In the genomic region with DNA sequence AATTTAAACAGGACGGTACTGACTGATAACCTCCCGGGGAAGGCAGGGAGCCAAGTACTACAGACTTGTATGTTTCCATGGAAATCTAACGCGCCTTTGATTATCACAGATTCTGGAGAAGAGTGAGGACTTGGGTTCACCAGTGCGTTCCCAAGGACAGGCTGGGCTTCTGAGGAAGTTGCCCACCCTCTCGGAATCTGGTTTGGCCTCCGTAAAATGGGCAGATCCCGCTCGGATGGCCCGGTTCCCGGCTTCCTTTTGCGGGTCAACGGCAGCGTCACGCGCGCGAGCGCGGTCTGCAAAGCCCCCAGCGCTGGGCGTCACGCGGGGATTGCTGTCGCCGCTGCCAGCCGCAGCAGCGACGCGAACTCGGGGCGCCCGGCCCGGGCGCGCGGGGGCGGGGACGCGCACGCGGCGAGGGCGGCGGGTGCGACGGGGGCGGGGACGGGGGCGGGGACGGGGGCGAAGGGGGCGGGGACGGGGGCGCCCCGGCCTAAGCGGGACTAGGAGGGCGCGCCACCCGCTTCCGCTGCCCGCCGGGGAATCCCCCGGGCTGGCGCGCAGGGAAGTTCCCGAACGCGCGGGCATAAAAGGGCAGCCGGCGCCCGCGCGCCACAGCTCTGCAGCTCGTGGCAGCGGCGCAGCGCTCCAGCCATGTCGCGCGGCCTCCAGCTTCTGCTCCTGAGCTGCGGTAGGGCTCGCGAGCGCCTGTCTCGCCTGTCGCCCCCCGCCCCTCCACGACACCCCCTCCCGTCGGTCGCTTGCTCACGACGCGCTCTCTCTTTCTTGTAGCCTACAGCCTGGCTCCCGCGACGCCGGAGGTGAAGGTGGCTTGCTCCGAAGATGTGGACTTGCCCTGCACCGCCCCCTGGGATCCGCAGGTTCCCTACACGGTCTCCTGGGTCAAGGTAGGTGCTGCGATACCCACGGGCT, we compare ENCODE assay signal across 8 cellular contexts. TPM values are rescaled to one million over a fixed set of nuclear protein-coding genes. Genes with fewer than 3 reads are reported as not detected.
DNase-seq lines count a peak whose midpoint lies in the region; ATAC-seq and TF ChIP-seq lines count a peak whose summit lies in the region.

A gene with protein sequence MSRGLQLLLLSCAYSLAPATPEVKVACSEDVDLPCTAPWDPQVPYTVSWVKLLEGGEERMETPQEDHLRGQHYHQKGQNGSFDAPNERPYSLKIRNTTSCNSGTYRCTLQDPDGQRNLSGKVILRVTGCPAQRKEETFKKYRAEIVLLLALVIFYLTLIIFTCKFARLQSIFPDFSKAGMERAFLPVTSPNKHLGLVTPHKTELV (plus strand): TSS at position 615 of the 933 bp plus-strand sequence. CDS start 40 bp downstream, at position 655.

- H3K79me1 ChIP-seq in mesendoderm (ENCODE audit: low read length) = no peaks in the 10 kb centered on the region

- peak within 1 kb of the TSS; percentile 84 for H3K56ac ChIP-seq in mesendoderm (ENCODE audit: low read length)

- no peaks in the 10 kb centered on the region for H3K27me3 Mint-ChIP-seq in activated CD8-positive, alpha-beta T cell treated with anti-CD3 and anti-CD28 coated beads for 36 hours

- H2AK5ac ChIP-seq in mesendoderm (ENCODE audit: low read length) = no peak within 1 kb of the TSS

- peak; percentile 70 for ATAC-seq in GM18511 (IDR thresholded peaks at IDR 0.05; ENCODE audit: unreplicated experiment)
- ATAC-seq in HG03025 (IDR thresholded peaks at IDR 0.05; ENCODE audit: low FRiP score, unreplicated experiment) = peak; percentile 64
- ATAC-seq in activated CD8-positive, alpha-beta T cell treated with anti-CD3 and anti-CD28 coated beads for 36 hours = peak; percentile 91

- CTCF ChIA-PET in activated CD8-positive, alpha-beta T cell treated with anti-CD3 and anti-CD28 coated beads for 36 hours (lab: Charles Lee) = interaction anchor here (2.0 kb wide), 1 partner anchor 51 kb away, joined by 6 read pairs; no protein-coding TSS in a partner anchor

- WGBS in mesendoderm (ENCODE audit: extremely low coverage, insufficient coverage, low lambda C conversion rate) = no CpG with 5 or more reads among the region's 106 CpGs

- H3K27ac ChIP-seq in mesendoderm (ENCODE audit: low read depth, low read length) = no peak within 1 kb of the TSS

- DNase-seq in ACHN (peak; percentile 57), NCI-H69 (lab: John Stamatoyannopoulos, UW) (peak; percentile 90), mesendoderm (peak; percentile 79)
- DNase-seq in activated CD8-positive, alpha-beta T cell treated with anti-CD3 and anti-CD28 coated beads for 36 hours = peak; percentile 78
- DNase-seq in effector CD8-positive, alpha-beta T cell (lab: John Stamatoyannopoulos, UW) = peak; percentile 81
- DNase-seq in stimulated activated CD8-positive, alpha-beta memory T cell treated with anti-CD3 and anti-CD28 coated beads, Interleukin-15, amount 100 ng/mL, for 24 hours (ENCODE audit: low read depth) = peak; percentile 59

- no peak within 1 kb of the TSS for H3K4ac ChIP-seq in mesendoderm (ENCODE audit: low read depth, low read length)

- H3K36me3 ChIP-seq in mesendoderm (ENCODE audit: control insufficient read depth, insufficient read depth, low read length) = no peaks in the 10 kb centered on the region

- no peaks in the 10 kb centered on the region for H3K79me2 ChIP-seq in mesendoderm (ENCODE audit: control insufficient read depth, insufficient read depth, low read length)

- peak within 1 kb of the TSS; percentile 87 for H3K27ac Mint-ChIP-seq in activated CD8-positive, alpha-beta T cell treated with anti-CD3 and anti-CD28 coated beads for 36 hours

- intact Hi-C loops in activated CD8-positive, alpha-beta T cell treated with anti-CD3 and anti-CD28 coated beads for 36 hours (cut with micrococcal nuclease) = no loop called here

- peak within 1 kb of the TSS; percentile 85 for H3K4me3 ChIP-seq in mesendoderm (ENCODE audit: low read length)

- H3K4me1 Mint-ChIP-seq in activated CD8-positive, alpha-beta T cell treated with anti-CD3 and anti-CD28 coated beads for 36 hours (ENCODE audit: low read depth) = peaks cover 34% of the 10 kb centered on the region

- H3K9ac ChIP-seq in mesendoderm (ENCODE audit: low read length) = peak within 1 kb of the TSS; percentile 78

- no peak for TF ChIP-seq CTCF in activated CD8-positive, alpha-beta T cell treated with anti-CD3 and anti-CD28 coated beads for 36 hours (IDR thresholded peaks at IDR 0.05)

- H4K5ac ChIP-seq in mesendoderm (ENCODE audit: low read length) = no peak within 1 kb of the TSS

- no peak within 1 kb of the TSS for H4K8ac ChIP-seq in mesendoderm (ENCODE audit: low read depth, low read length)

- peak within 1 kb of the TSS; percentile 15 for H3K23ac ChIP-seq in mesendoderm (ENCODE audit: low read length)

- peaks cover 44% of the 10 kb centered on the region for H3K36me3 Mint-ChIP-seq in activated CD8-positive, alpha-beta T cell treated with anti-CD3 and anti-CD28 coated beads for 36 hours (ENCODE audit: low read depth)

- peak within 1 kb of the TSS; percentile 94 for H3K18ac ChIP-seq in mesendoderm (ENCODE audit: low read length)

- peak within 1 kb of the TSS; percentile 99 for H3K4me3 Mint-ChIP-seq in activated CD8-positive, alpha-beta T cell treated with anti-CD3 and anti-CD28 coated beads for 36 hours

- peak within 1 kb of the TSS; percentile 71 for H3K4me2 ChIP-seq in mesendoderm (ENCODE audit: low read length)

- in situ Hi-C loops in ACHN (cut with HindIII; ENCODE audit: low pct_ligation_motif_present, low pct_unique_long_range_greater_than_20kb, low sequenced_read_pairs) = no loop called here

- H2BK5ac ChIP-seq in mesendoderm (ENCODE audit: low read length) = no peak within 1 kb of the TSS

- H3K9me3 Mint-ChIP-seq in activated CD8-positive, alpha-beta T cell treated with anti-CD3 and anti-CD28 coated beads for 36 hours = no peaks in the 10 kb centered on the region

- no peak within 1 kb of the TSS for H2BK15ac ChIP-seq in mesendoderm (replicated peaks; ENCODE audit: low read depth)

- POLR2A ChIA-PET in activated CD8-positive, alpha-beta T cell treated with anti-CD3 and anti-CD28 coated beads for 36 hours (lab: Charles Lee) = interaction anchor here (1.0 to 1.4 kb wide), 2 partner anchors 11 to 22 kb away, joined by 3 to 4 read pairs; no protein-coding TSS in a partner anchor

- peak within 1 kb of the TSS; percentile 74 for H2BK120ac ChIP-seq in mesendoderm (ENCODE audit: low read depth, low read length)

- H3K27me3 ChIP-seq in mesendoderm (ENCODE audit: insufficient read depth, low read length, poor library complexity) = no peaks in the 10 kb centered on the region

- no peaks in the 10 kb centered on the region for H3K4me1 ChIP-seq in mesendoderm (ENCODE audit: control insufficient read depth, low read depth, low read length)

RNA-seq across cellular contexts. Expression of the gene that starts here (rescaled TPM):
- total RNA-seq in activated CD8-positive, alpha-beta T cell treated with anti-CD3 and anti-CD28 coated beads for 36 hours = 10 to 100 TPM; 24.4 to 24.7 TPM
- 5.4 TPM for polyA plus RNA-seq in mesendoderm (2013, experiment 1 of 2)
- polyA plus RNA-seq in mesendoderm (2013, experiment 2 of 2) = 5.3 TPM
